26 cellular contexts compared by ENCODE assay signal in genomic region chr20:36303831-36304230, GRCh38.
"Had no signal": no experiment of that assay in that cellular context is flagged by ENCODE, and none has a peak within 500 bp of the region (broad histone marks: within the 10 kb centered on the region; RNA-seq: fewer than 3 reads in every experiment).

No MANE protein-coding gene starts in this region.

- H3K36me3 ChIP-seq: ascending aorta, breast epithelium, cardiac muscle cell had no signal

- H3K36me3 Mint-ChIP-seq: activated naive CD4-positive, alpha-beta T cell treated with anti-CD3 and anti-CD28 coated beads, Interleukin-2, amount 10 ng/mL, durations not matched to agents 7 days and 5 days; activated naive CD4-positive, alpha-beta T cell treated with anti-CD3 and anti-CD28 coated beads, Interleukin-2, amount 50 U/mL, for 72 hours; activated naive CD8-positive, alpha-beta T cell treated with anti-CD3 and anti-CD28 coated beads, Interleukin-2, amount 10 ng/mL, durations not matched to agents 7 days and 5 days; brain had no signal

- H3K9me3 Mint-ChIP-seq: activated CD4-positive, alpha-beta memory T cell treated with anti-CD3 and anti-CD28 coated beads, Interleukin-2, amount 10 ng/mL, durations not matched to agents 7 days and 5 days; activated CD4-positive, alpha-beta T cell treated with anti-CD3 and anti-CD28 coated beads, Interleukin-2, amount 10 ng/mL, durations not matched to agents 7 days and 5 days; activated naive CD4-positive, alpha-beta T cell treated with anti-CD3 and anti-CD28 coated beads, Interleukin-2, amount 10 ng/mL, durations not matched to agents 7 days and 5 days; activated naive CD4-positive, alpha-beta T cell treated with anti-CD3 and anti-CD28 coated beads, Interleukin-2, amount 50 U/mL, for 72 hours; activated naive CD8-positive, alpha-beta T cell treated with anti-CD3 and anti-CD28 coated beads, Interleukin-2, amount 10 ng/mL, durations not matched to agents 7 days and 5 days; activated T-cell treated with anti-CD3 and anti-CD28 coated beads, Interleukin-2, amount 50 U/mL, for 24 hours; activated T-cell treated with anti-CD3 and anti-CD28 coated beads, Interleukin-2, amount 50 U/mL, for 72 hours; central memory CD8-positive, alpha-beta T cell; dendritic cell treated with granulocyte-macrophage colony-stimulating factor and Interleukin-4, amounts not matched to agents 40 ng/mL and 50 ng/mL, for 4 days; endodermal cell had no signal

- H3K4me3 Mint-ChIP-seq: activated CD4-positive, alpha-beta memory T cell treated with anti-CD3 and anti-CD28 coated beads, Interleukin-2, amount 10 ng/mL, durations not matched to agents 7 days and 5 days; activated CD4-positive, alpha-beta T cell treated with anti-CD3 and anti-CD28 coated beads, Interleukin-2, amount 10 ng/mL, durations not matched to agents 7 days and 5 days; activated naive CD4-positive, alpha-beta T cell treated with anti-CD3 and anti-CD28 coated beads, Interleukin-2, amount 10 ng/mL, durations not matched to agents 7 days and 5 days; activated naive CD8-positive, alpha-beta T cell treated with anti-CD3 and anti-CD28 coated beads, Interleukin-2, amount 10 ng/mL, durations not matched to agents 7 days and 5 days; activated T-cell treated with anti-CD3 and anti-CD28 coated beads, Interleukin-2, amount 50 U/mL, for 24 hours; activated T-cell treated with anti-CD3 and anti-CD28 coated beads, Interleukin-2, amount 50 U/mL, for 72 hours; central memory CD8-positive, alpha-beta T cell; dendritic cell treated with granulocyte-macrophage colony-stimulating factor and Interleukin-4, amounts not matched to agents 40 ng/mL and 50 ng/mL, for 4 days; endodermal cell had no signal

- H3K4me3 ChIP-seq: ascending aorta, breast epithelium, cardiac muscle cell, coronary artery, dorsolateral prefrontal cortex had no signal

- H3K27ac ChIP-seq: ascending aorta, breast epithelium, cardiac muscle cell, coronary artery, dorsolateral prefrontal cortex had no signal

- DNase-seq: activated CD4-positive, alpha-beta memory T cell treated with anti-CD3 and anti-CD28 coated beads, Interleukin-2, amount 10 ng/mL, durations not matched to agents 7 days and 5 days; activated CD4-positive, alpha-beta T cell treated with anti-CD3 and anti-CD28 coated beads for 1 hour; activated CD4-positive, alpha-beta T cell treated with anti-CD3 and anti-CD28 coated beads for 4 hours; activated CD4-positive, alpha-beta T cell treated with anti-CD3 and anti-CD28 coated beads, Interleukin-2, amount 10 ng/mL, durations not matched to agents 7 days and 5 days; activated CD4-positive, alpha-beta T cell treated with anti-CD3 and anti-CD28 coated beads, Interleukin-2, amount 50 U/mL, for 4 hours; activated CD8-positive, alpha-beta memory T cell treated with anti-CD3 and anti-CD28 coated beads, Interleukin-2, amount 50 U/mL, for 48 hours; activated gamma-delta T cell; activated naive CD4-positive, alpha-beta T cell; activated naive CD4-positive, alpha-beta T cell treated with anti-CD3 and anti-CD28 coated beads, Interleukin-2, amount 10 ng/mL, durations not matched to agents 7 days and 5 days; activated naive CD8-positive, alpha-beta T cell treated with anti-CD3 and anti-CD28 coated beads, Interleukin-2, amount 10 ng/mL, durations not matched to agents 7 days and 5 days; activated T-cell treated with anti-CD3 and anti-CD28 coated beads for 4 hours; activated T-cell treated with anti-CD3 and anti-CD28 coated beads, Interleukin-2, amount 50 U/mL, for 24 hours; activated T-cell treated with anti-CD3 and anti-CD28 coated beads, Interleukin-2, amount 50 U/mL, for 72 hours; dorsolateral prefrontal cortex; effector memory CD4-positive, alpha-beta T cell; endodermal cell; T-helper 2 cell had no signal

- H3K27ac Mint-ChIP-seq: activated CD4-positive, alpha-beta memory T cell treated with anti-CD3 and anti-CD28 coated beads, Interleukin-2, amount 10 ng/mL, durations not matched to agents 7 days and 5 days; activated CD4-positive, alpha-beta T cell treated with anti-CD3 and anti-CD28 coated beads, Interleukin-2, amount 10 ng/mL, durations not matched to agents 7 days and 5 days; activated naive CD4-positive, alpha-beta T cell treated with anti-CD3 and anti-CD28 coated beads, Interleukin-2, amount 10 ng/mL, durations not matched to agents 7 days and 5 days; activated naive CD8-positive, alpha-beta T cell treated with anti-CD3 and anti-CD28 coated beads, Interleukin-2, amount 10 ng/mL, durations not matched to agents 7 days and 5 days; activated T-cell treated with anti-CD3 and anti-CD28 coated beads, Interleukin-2, amount 50 U/mL, for 24 hours; activated T-cell treated with anti-CD3 and anti-CD28 coated beads, Interleukin-2, amount 50 U/mL, for 72 hours; dendritic cell treated with granulocyte-macrophage colony-stimulating factor and Interleukin-4, amounts not matched to agents 40 ng/mL and 50 ng/mL, for 4 days; endodermal cell had no signal

- H3K4me1 Mint-ChIP-seq: central memory CD8-positive, alpha-beta T cell had no signal

- H3K9me3 ChIP-seq: ascending aorta, breast epithelium had no signal

- ATAC-seq: activated naive CD4-positive, alpha-beta T cell treated with anti-CD3 and anti-CD28 coated beads, Interleukin-2, amount 50 U/mL, for 72 hours; activated T-cell treated with anti-CD3 and anti-CD28 coated beads, Interleukin-2, amount 50 U/mL, for 72 hours; esophagus mucosa had no signal
